8 cellular contexts compared by ENCODE assay signal in genomic region chr9:35675204-35675603, GRCh38. TPM values are rescaled to one million over a fixed set of nuclear protein-coding genes. Genes with fewer than 3 reads are reported as not detected.
DNase-seq lines count a peak whose midpoint lies in the region; ATAC-seq and TF ChIP-seq lines count a peak whose summit lies in the region.

No MANE protein-coding gene starts in this region.

- H3K4me1 ChIP-seq in SK-N-SH (ENCODE audit: control insufficient read depth in 1 of 2, insufficient read depth in 2 of 2, low read depth in 1 of 2, low read length in 1 of 2) (peaks cover 0 to 13% of the 10 kb centered on the region in 2 experiments; a peak in 1 of 4 replicates), lower lobe of right lung (peaks cover 10% of the 10 kb centered on the region)

- TF ChIP-seq CTCF in SK-N-SH (IDR thresholded peaks at IDR 0.05) = no peak
- TF ChIP-seq CTCF in lower lobe of right lung (IDR thresholded peaks at IDR 0.05) = no peak

- H3K27ac Mint-ChIP-seq in central memory CD8-positive, alpha-beta T cell (ENCODE audit: low read depth) = no peak overlapping the region
- H3K27ac Mint-ChIP-seq in stimulated activated naive CD8-positive, alpha-beta T cell treated with anti-CD3 and anti-CD28 coated beads, Interleukin-15, amount 100 ng/mL, for 72 hours = peak overlapping the region; percentile 57 to 75

- H3K36me3 Mint-ChIP-seq in central memory CD8-positive, alpha-beta T cell (ENCODE audit: insufficient read depth) = peaks cover 2% of the 10 kb centered on the region

- H3K9me2 ChIP-seq in SK-N-SH = no peaks in the 10 kb centered on the region

- no peaks in the 10 kb centered on the region for H4K20me1 ChIP-seq in SK-N-SH (ENCODE audit: insufficient read depth)

- peak overlapping the region; percentile 87; the same call in 1 of the 2 replicates for H2AFZ ChIP-seq in SK-N-SH (ENCODE audit: low read depth)

- H3K4me3 Mint-ChIP-seq in central memory CD8-positive, alpha-beta T cell = peak overlapping the region; percentile 69
- peak overlapping the region; percentile 74 to 81 for H3K4me3 Mint-ChIP-seq in stimulated activated naive CD8-positive, alpha-beta T cell treated with anti-CD3 and anti-CD28 coated beads, Interleukin-15, amount 100 ng/mL, for 72 hours

- H3F3A ChIP-seq in SK-N-SH (replicated peaks; ENCODE audit: insufficient read depth) = peaks cover 11% of the 10 kb centered on the region

- H3K36me3 ChIP-seq in SK-N-SH (replicated peaks in 1 of 2; ENCODE audit: control insufficient read depth in 1 of 2, insufficient read depth in 2 of 2, low read length in 1 of 2) = no peaks in the 10 kb centered on the region
- no peaks in the 10 kb centered on the region for H3K36me3 ChIP-seq in lower lobe of right lung

- H3K9ac ChIP-seq in SK-N-SH = no peak overlapping the region

- POLR2A ChIA-PET in SK-N-SH (lab: Yijun Ruan, JAX) = interaction anchor here (0.7 to 1.7 kb wide), 8 partner anchors 10 to 58 kb away, joined by 3 to 11 read pairs (median 4); partner anchors contain the start of genes ARHGEF39, CCDC107 and CREB3

- CTCF ChIA-PET in SK-N-SH (lab: Yijun Ruan, JAX) = interaction anchor here (0.7 to 2.6 kb wide), 14 partner anchors 10 to 137 kb away, joined by 3 to 23 read pairs (median 3); partner anchors contain the start of genes ARHGEF39, CCDC107, RMRP and TPM2

- ATAC-seq in SK-N-SH treated with all-trans-retinoic acid at 6 μM for 48 hours = no peak
- no peak for ATAC-seq in central memory CD8-positive, alpha-beta T cell (replicated peaks; ENCODE audit: extremely low read depth, poor library complexity, severe bottlenecking)
- ATAC-seq in lower lobe of right lung = peak in 1 of 2 donors; percentile 10
- peak; percentile 31 for ATAC-seq in stimulated activated naive CD8-positive, alpha-beta T cell treated with anti-CD3 and anti-CD28 coated beads, Interleukin-15, amount 100 ng/mL, for 72 hours
- no peak for ATAC-seq in GM21360 (IDR thresholded peaks at IDR 0.05; ENCODE audit: unreplicated experiment)

- H3K4me1 Mint-ChIP-seq in central memory CD8-positive, alpha-beta T cell = peaks cover 5% of the 10 kb centered on the region
- H3K4me1 Mint-ChIP-seq in stimulated activated naive CD8-positive, alpha-beta T cell treated with anti-CD3 and anti-CD28 coated beads, Interleukin-15, amount 100 ng/mL, for 72 hours = peaks cover 17% of the 10 kb centered on the region

- H3K4me3 ChIP-seq in SK-N-SH (ENCODE audit: low read depth in 2 of 2, low read length in 1 of 2) = peak overlapping the region in 1 of 2 experiments; percentile 38; a peak in 2 of 4 replicates
- peak overlapping the region; percentile 61 for H3K4me3 ChIP-seq in lower lobe of right lung

- H3K9me3 ChIP-seq in SK-N-SH = no peaks in the 10 kb centered on the region
- H3K9me3 ChIP-seq in lower lobe of right lung = no peaks in the 10 kb centered on the region

- H3K4me2 ChIP-seq in SK-N-SH = peak overlapping the region; percentile 69

- H3K27me3 ChIP-seq in SK-N-SH (ENCODE audit: insufficient read depth) (no peaks in the 10 kb centered on the region), lower lobe of right lung (ENCODE audit: low read depth) (peaks cover 3% of the 10 kb centered on the region)

- no peak for DNase-seq in SK-N-SH
- DNase-seq in central memory CD8-positive, alpha-beta T cell (ENCODE audit: low spot score in 2 of 2) = no peak
- DNase-seq in lower lobe of right lung = no peak
- DNase-seq in stimulated activated naive CD8-positive, alpha-beta T cell treated with anti-CD3 and anti-CD28 coated beads, Interleukin-15, amount 100 ng/mL, for 72 hours = no peak
- DNase-seq in inferior parietal cortex (ENCODE audit: extremely low spot score) = no peak
- no peak for DNase-seq in GDM1 (lab: John Stamatoyannopoulos, UW)

- no peaks in the 10 kb centered on the region for H3K9me3 Mint-ChIP-seq in central memory CD8-positive, alpha-beta T cell
- H3K9me3 Mint-ChIP-seq in stimulated activated naive CD8-positive, alpha-beta T cell treated with anti-CD3 and anti-CD28 coated beads, Interleukin-15, amount 100 ng/mL, for 72 hours = no peaks in the 10 kb centered on the region

- peaks cover 21% of the 10 kb centered on the region for H3K27me3 Mint-ChIP-seq in central memory CD8-positive, alpha-beta T cell
- H3K27me3 Mint-ChIP-seq in stimulated activated naive CD8-positive, alpha-beta T cell treated with anti-CD3 and anti-CD28 coated beads, Interleukin-15, amount 100 ng/mL, for 72 hours = peaks cover 10% of the 10 kb centered on the region

- no peak for TF ChIP-seq EP300 in SK-N-SH (IDR thresholded peaks at IDR 0.05; ENCODE audit: borderline replicate concordance in 1 of 2, low read depth in 1 of 2, low read length in 1 of 2)

- 73% methylated on average over 12 of the region's 13 CpGs for WGBS in SK-N-SH (ENCODE audit: low lambda C conversion rate)

- intact Hi-C loops in lower lobe of right lung (cut with DNase I) = no loop called here

- H3K27ac ChIP-seq in SK-N-SH (ENCODE audit: low read depth in 2 of 2, low read length in 1 of 2) = no peak overlapping the region; a peak in 1 of 4 replicates
- H3K27ac ChIP-seq in lower lobe of right lung = no peak overlapping the region

- no peak for TF ChIP-seq RAD21 in SK-N-SH (IDR thresholded peaks at IDR 0.05; ENCODE audit: low read length)

- no peaks in the 10 kb centered on the region for H3K79me2 ChIP-seq in SK-N-SH (ENCODE audit: insufficient read depth)

TF ChIP-seq in SK-N-SH, 30 proteins besides CTCF, POLR2A, EP300 and RAD21:
- no peak for TF ChIP-seq EZH2phosphoT487 (IDR thresholded peaks at IDR 0.05; ENCODE audit: borderline replicate concordance, low read depth)

TF ChIP-seq in SK-N-SH treated with all-trans-retinoic acid at 6 μM for 48 hours, 23 proteins besides CTCF, POLR2A, EP300 and RAD21 (continues in another document):
- TF ChIP-seq TSHZ2 (CRISPR knock-in tag; IDR thresholded peaks at IDR 0.05) (no peak), BACH2 (CRISPR knock-in tag; IDR thresholded peaks at IDR 0.05; ENCODE audit: borderline replicate concordance) (no peak), CSRNP3 (CRISPR knock-in tag; IDR thresholded peaks at IDR 0.05) (no peak)

RNA-seq across cellular contexts. Expression of gene CA9, which starts 1.5 kb away (rescaled TPM):
- 0.99 and 1.4 TPM in 2 replicates for polyA plus RNA-seq in SK-N-SH (2012; rRNA removed)
- 0.50 and 1.1 TPM in 2 replicates for polyA plus RNA-seq in SK-N-SH (2012; cell fraction: cytosol; rRNA removed)
- 0.95 and 1.0 TPM in 2 replicates for polyA plus RNA-seq in SK-N-SH (2012; cell fraction: nucleus; rRNA removed)
- not detected for total RNA-seq in lower lobe of right lung

RNA-seq across cellular contexts. Expression of gene ARHGEF39, which starts 10.2 kb away (rescaled TPM):
- polyA plus RNA-seq in SK-N-SH (2012; rRNA removed) = 4.9 and 5.2 TPM in 2 replicates
- polyA plus RNA-seq in SK-N-SH (2012; cell fraction: cytosol; rRNA removed) = 1.9 and 2.5 TPM in 2 replicates
- 18.4 and 21.3 TPM in 2 replicates for polyA plus RNA-seq in SK-N-SH (2012; cell fraction: nucleus; rRNA removed)
- total RNA-seq in lower lobe of right lung = 1.2 TPM

RNA-seq across cellular contexts. Expression of gene TPM2, which starts 14.5 kb away (rescaled TPM):
- 589 and 620 TPM in 2 replicates for polyA plus RNA-seq in SK-N-SH (2012; rRNA removed)
- 525 and 639 TPM in 2 replicates for polyA plus RNA-seq in SK-N-SH (2012; cell fraction: cytosol; rRNA removed)
- polyA plus RNA-seq in SK-N-SH (2012; cell fraction: nucleus; rRNA removed) = 1,146 and 1,394 TPM in 2 replicates
- total RNA-seq in lower lobe of right lung = 110 TPM

RNA-seq across cellular contexts. Expression of gene CCDC107, which starts 17.1 kb away (rescaled TPM):
- polyA plus RNA-seq in SK-N-SH (2012; rRNA removed) = 20.9 and 22.0 TPM in 2 replicates
- 18.4 and 19.9 TPM in 2 replicates for polyA plus RNA-seq in SK-N-SH (2012; cell fraction: cytosol; rRNA removed)
- 23.6 and 25.8 TPM in 2 replicates for polyA plus RNA-seq in SK-N-SH (2012; cell fraction: nucleus; rRNA removed)
- total RNA-seq in lower lobe of right lung = 28.9 TPM

RNA-seq across cellular contexts. Expression of gene RMRP, which starts 17.4 kb away (rescaled TPM):
- polyA plus RNA-seq in SK-N-SH (2012; rRNA removed) = 64.9 and 157 TPM in 2 replicates
- polyA plus RNA-seq in SK-N-SH (2012; cell fraction: cytosol; rRNA removed) = not detected in 2 replicates
- polyA plus RNA-seq in SK-N-SH (2012; cell fraction: nucleus; rRNA removed) = 125 TPM in 1 of 2 replicates, not detected in the other
- total RNA-seq in lower lobe of right lung = 24,340 TPM
